ENCODE assay signal across 8 cellular contexts in the genomic region with DNA sequence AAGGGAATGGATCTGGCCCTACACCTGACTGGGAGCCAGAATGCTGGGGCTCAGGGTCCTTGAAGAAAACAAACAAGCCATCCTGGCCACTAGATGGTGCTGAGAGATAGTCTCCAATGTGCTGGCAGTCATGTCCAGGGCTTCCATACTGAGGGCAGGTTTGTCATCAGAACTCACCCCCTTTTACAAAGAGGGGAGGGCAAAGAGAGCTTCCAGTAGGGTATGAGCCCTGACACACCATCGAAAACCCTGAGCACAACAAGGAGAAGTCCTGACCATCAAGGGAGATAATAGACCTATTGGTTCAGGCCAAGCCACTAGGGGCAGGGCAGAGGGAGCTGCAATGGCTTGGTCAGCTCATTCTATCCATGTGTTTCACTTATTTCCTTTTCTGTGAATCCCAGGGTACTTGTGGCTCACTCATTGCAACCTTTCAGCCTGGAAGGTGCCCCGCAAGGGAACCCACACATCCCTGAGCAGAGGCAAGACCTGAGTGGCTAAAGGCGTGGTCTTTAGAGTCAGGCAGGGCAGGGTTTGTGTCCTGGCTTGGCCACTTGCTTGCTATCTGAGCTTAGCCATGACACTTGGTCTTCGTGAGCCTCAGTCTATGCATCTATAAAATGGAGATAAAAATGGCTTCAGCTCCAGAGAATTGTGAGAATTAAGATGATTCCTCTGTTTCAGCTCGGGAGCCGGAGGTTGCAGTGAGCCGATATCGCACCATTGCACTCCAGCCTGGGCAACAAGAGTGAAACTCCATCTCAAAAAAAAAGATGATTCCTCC. TPM values are rescaled to one million over a fixed set of nuclear protein-coding genes. Genes with fewer than 3 reads are reported as not detected.
DNase-seq lines count a peak whose midpoint lies in the region; ATAC-seq and TF ChIP-seq lines count a peak whose summit lies in the region.

No MANE protein-coding gene starts in this region.

- no peak overlapping the region for H3K4me3 Mint-ChIP-seq in activated T-cell treated with anti-CD3 and anti-CD28 coated beads, Interleukin-2, amount 50 U/mL, for 72 hours

- peaks cover 4% of the 10 kb centered on the region for H3K4me1 Mint-ChIP-seq in activated T-cell treated with anti-CD3 and anti-CD28 coated beads, Interleukin-2, amount 50 U/mL, for 72 hours (ENCODE audit: low read depth)

- peaks cover 54% of the 10 kb centered on the region for H3K27me3 Mint-ChIP-seq in activated T-cell treated with anti-CD3 and anti-CD28 coated beads, Interleukin-2, amount 50 U/mL, for 72 hours (ENCODE audit: low read depth)

- no peak overlapping the region for H3K27ac Mint-ChIP-seq in activated T-cell treated with anti-CD3 and anti-CD28 coated beads, Interleukin-2, amount 50 U/mL, for 72 hours

- no peaks in the 10 kb centered on the region for H3K36me3 Mint-ChIP-seq in activated T-cell treated with anti-CD3 and anti-CD28 coated beads, Interleukin-2, amount 50 U/mL, for 72 hours (ENCODE audit: insufficient read depth in 2 of 2)

- DNase-seq in DMS 273 (lab: John Stamatoyannopoulos, UW; ENCODE audit: unreplicated experiment) (peak; percentile 76), HCEC 1CT (peak; percentile 42), NCI-H510A treated with DMSO at 0.1 percent for 48 hours (lab: John Stamatoyannopoulos, UW) (peak; percentile 55), germinal center (ENCODE audit: low spot score) (peak; percentile 43), omental fat pad (ENCODE audit: low spot score) (no peak)
- peak; percentile 33 to 40 for DNase-seq in activated T-cell treated with anti-CD3 and anti-CD28 coated beads, Interleukin-2, amount 50 U/mL, for 72 hours

- TF ChIP-seq CTCF in omental fat pad (IDR thresholded peaks at IDR 0.05) = no peak

- no peaks in the 10 kb centered on the region for H3K9me3 Mint-ChIP-seq in activated T-cell treated with anti-CD3 and anti-CD28 coated beads, Interleukin-2, amount 50 U/mL, for 72 hours

- ATAC-seq in activated T-cell treated with anti-CD3 and anti-CD28 coated beads, Interleukin-2, amount 50 U/mL, for 72 hours (replicated peaks in 1 of 2) = peak; percentile 76 to 80
- ATAC-seq in omental fat pad (ENCODE audit: low FRiP score) (peak; percentile 56), GM21825 (IDR thresholded peaks at IDR 0.05; ENCODE audit: unreplicated experiment) (no peak), HG02623 (IDR thresholded peaks at IDR 0.05; ENCODE audit: unreplicated experiment) (no peak)

RNA-seq across cellular contexts. Expression of a gene that starts 6.2 kb away (rescaled TPM):
- 1 to 10 TPM; 1.0 to 1.2 TPM for total RNA-seq in activated T-cell treated with anti-CD3 and anti-CD28 coated beads, Interleukin-2, amount 50 U/mL, for 72 hours
- total RNA-seq in omental fat pad = 1 to 10 TPM; 1.7 to 7.5 (median 5.5) TPM

RNA-seq across cellular contexts. Expression of a gene that starts 38.3 kb away (rescaled TPM):
- total RNA-seq in activated T-cell treated with anti-CD3 and anti-CD28 coated beads, Interleukin-2, amount 50 U/mL, for 72 hours = under 1 TPM; 0.32 to 0.79 TPM
- 1 to 10 TPM in 2 of 4 donors, under 1 TPM in 2; 0.84 to 6.6 (median 1.3) TPM for total RNA-seq in omental fat pad

Comparison
In these comparisons a context has a peak if more than half of its experiments do, and no peak if none do; other contexts are left out.
1. ATAC-seq: peak in activated T-cell treated with anti-CD3 and anti-CD28 coated beads, Interleukin-2, amount 50 U/mL, for 72 hours (2 of 2) and omental fat pad (single experiment); none in GM21825 (single experiment) and HG02623 (single experiment).